2 cellular contexts compared by ENCODE assay signal in the genomic region with DNA sequence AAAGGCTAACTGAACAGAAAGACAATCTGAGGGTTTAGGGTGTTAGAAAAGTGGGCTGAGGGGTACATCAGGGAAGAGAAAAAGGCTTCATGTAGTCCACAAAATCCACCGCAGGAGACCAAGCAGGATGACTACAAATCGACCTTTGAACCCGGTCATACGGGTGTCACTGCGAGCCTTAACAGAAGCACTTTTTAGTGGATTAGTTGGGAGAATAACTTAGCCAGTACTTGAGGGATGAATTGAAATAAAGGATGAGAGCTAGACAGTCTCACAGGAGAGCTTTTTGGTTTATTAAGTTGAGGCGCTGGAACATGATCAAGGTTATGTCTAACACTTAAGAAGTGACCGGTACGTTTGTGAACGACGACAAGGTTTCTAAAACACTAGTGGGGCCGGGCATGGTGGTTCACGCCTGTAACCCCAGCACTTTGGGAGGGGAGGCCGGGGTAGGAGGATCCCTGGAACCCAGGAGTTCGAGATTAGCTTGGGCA.
TF ChIP-seq lines count a peak whose summit lies in the region.

No MANE protein-coding gene starts in this region.

TF ChIP-seq in SK-N-SH, 30 proteins besides CTCF, POLR2A, EP300 and RAD21 (continued from another document):
- TF ChIP-seq PBX3 (IDR thresholded peaks at IDR 0.05) (no peak), FOSL2 (IDR thresholded peaks at IDR 0.05; ENCODE audit: borderline replicate concordance, low read depth) (no peak), JUND (IDR thresholded peaks at IDR 0.05) (no peak), NFIC (IDR thresholded peaks at IDR 0.05; ENCODE audit: borderline replicate concordance) (no peak), ZBTB33 (IDR thresholded peaks at IDR 0.05; ENCODE audit: borderline replicate concordance, low read depth) (no peak), TAF1 (IDR thresholded peaks at IDR 0.05; ENCODE audit: borderline replicate concordance, low read depth, low read length) (no peak), IRF3 (IDR thresholded peaks at IDR 0.05; ENCODE audit: low read depth, low read length) (no peak), CHD2 (IDR thresholded peaks at IDR 0.05; ENCODE audit: low read length, partially characterized antibody) (no peak), NRF1 (IDR thresholded peaks at IDR 0.05; ENCODE audit: low read depth, low read length) (no peak), POLR2AphosphoS5 (IDR thresholded peaks at IDR 0.05; ENCODE audit: low read depth, low read length) (no peak)
- TF ChIP-seq, protein P1, sequence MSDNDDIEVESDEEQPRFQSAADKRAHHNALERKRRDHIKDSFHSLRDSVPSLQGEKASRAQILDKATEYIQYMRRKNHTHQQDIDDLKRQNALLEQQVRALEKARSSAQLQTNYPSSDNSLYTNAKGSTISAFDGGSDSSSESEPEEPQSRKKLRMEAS (IDR thresholded peaks at IDR 0.05; ENCODE audit: low read depth): no peak
- TF ChIP-seq, protein P2, sequence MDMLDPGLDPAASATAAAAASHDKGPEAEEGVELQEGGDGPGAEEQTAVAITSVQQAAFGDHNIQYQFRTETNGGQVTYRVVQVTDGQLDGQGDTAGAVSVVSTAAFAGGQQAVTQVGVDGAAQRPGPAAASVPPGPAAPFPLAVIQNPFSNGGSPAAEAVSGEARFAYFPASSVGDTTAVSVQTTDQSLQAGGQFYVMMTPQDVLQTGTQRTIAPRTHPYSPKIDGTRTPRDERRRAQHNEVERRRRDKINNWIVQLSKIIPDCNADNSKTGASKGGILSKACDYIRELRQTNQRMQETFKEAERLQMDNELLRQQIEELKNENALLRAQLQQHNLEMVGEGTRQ (IDR thresholded peaks at IDR 0.05; ENCODE audit: borderline replicate concordance, low read depth, low read length): no peak

TF ChIP-seq in SK-N-SH treated with all-trans-retinoic acid at 6 μM for 48 hours, 23 proteins besides CTCF, POLR2A, EP300 and RAD21 (continued from another document):
- TF ChIP-seq PATZ1 (CRISPR knock-in tag; IDR thresholded peaks at IDR 0.05; ENCODE audit: borderline replicate concordance): no peak
- no peak for TF ChIP-seq RARB (CRISPR knock-in tag; IDR thresholded peaks at IDR 0.05)
- TF ChIP-seq ESRRG (CRISPR knock-in tag; IDR thresholded peaks at IDR 0.05): no peak
- no peak for TF ChIP-seq ARNTL (CRISPR knock-in tag; IDR thresholded peaks at IDR 0.05; ENCODE audit: borderline replicate concordance, low read depth)
- TF ChIP-seq POU6F1 (CRISPR knock-in tag; IDR thresholded peaks at IDR 0.05; ENCODE audit: borderline replicate concordance, low read depth): no peak
- TF ChIP-seq ZNF8 (CRISPR knock-in tag; IDR thresholded peaks at IDR 0.05): no peak
- no peak for TF ChIP-seq TOX (CRISPR knock-in tag; IDR thresholded peaks at IDR 0.05; ENCODE audit: borderline replicate concordance)
